Comparison of ENCODE assay signal across 29 cellular contexts in the genomic region with DNA sequence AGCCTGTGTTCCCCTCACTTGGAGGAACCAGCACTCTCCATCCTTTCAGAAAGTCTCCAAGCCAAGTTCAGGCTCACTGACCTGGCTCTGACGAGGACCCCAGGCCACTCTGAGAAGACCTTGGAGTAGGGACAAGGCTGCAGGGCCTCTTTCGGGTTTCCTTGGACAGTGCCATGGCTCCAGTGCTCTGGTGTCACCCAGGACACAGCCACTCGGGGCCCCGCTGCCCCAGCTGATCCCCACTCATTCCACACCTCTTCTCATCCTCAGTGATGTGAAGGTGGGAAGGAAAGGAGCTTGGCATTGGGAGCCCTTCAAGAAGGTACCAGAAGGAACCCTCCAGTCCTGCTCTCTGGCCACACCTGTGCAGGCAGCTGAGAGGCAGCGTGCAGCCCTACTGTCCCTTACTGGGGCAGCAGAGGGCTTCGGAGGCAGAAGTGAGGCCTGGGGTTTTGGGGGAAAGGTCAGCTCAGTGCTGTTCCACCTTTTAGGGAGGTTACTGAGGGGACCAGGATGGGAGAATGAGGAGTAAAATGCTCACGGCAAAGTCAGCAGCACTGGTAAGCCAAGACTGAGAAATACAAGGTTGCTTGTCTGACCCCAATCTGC.
"Had no signal": no experiment of that assay in that cellular context is flagged by ENCODE, and none has a peak within 500 bp of the region (broad histone marks: within the 10 kb centered on the region; RNA-seq: fewer than 3 reads in every experiment).

No MANE protein-coding gene starts in this region.

- H3K27ac ChIP-seq: adrenal gland, breast epithelium, SJCRH30, VCaP had no signal

- H3K27me3 ChIP-seq: adrenal gland, breast epithelium had no signal

- H3K4me3 ChIP-seq: adrenal gland, breast epithelium, SJCRH30 had no signal

- H3K9me3 ChIP-seq: adrenal gland, breast epithelium, SJCRH30, SK-N-SH had no signal

- ATAC-seq: activated T-helper 17 cell treated with anti-CD3 and anti-CD28 coated beads, Interleukin-2, amount 50 U/mL, for 72 hours; Panc1 had no signal

- H3K9ac ChIP-seq: SK-N-SH had no signal

- H3K36me3 ChIP-seq: adrenal gland, breast epithelium, SJCRH30 had no signal

- H3K4me1 ChIP-seq: SJCRH30 had no signal

- H3K4me2 ChIP-seq: SK-N-SH had no signal

- DNase-seq: activated CD4-positive, alpha-beta memory T cell treated with anti-CD3 and anti-CD28 coated beads for 36 hours; activated CD4-positive, alpha-beta T cell treated with anti-CD3 and anti-CD28 coated beads, Interleukin-2, amount 10 ng/mL, durations not matched to agents 7 days and 5 days; activated CD4-positive, CD25-positive, alpha-beta regulatory T cell; activated CD8-positive, alpha-beta memory T cell treated with anti-CD3 and anti-CD28 coated beads for 24 hours; activated naive CD4-positive, alpha-beta T cell treated with anti-CD3 and anti-CD28 coated beads, Interleukin-2, amount 50 U/mL, for 16 hours; activated naive CD8-positive, alpha-beta T cell treated with anti-CD3 and anti-CD28 coated beads, Interleukin-2, amount 10 ng/mL, durations not matched to agents 7 days and 5 days; activated T-cell treated with anti-CD3 and anti-CD28 coated beads, Interleukin-2, amount 50 U/mL, for 48 hours; anterior cingulate cortex; Karpas-422; MM.1S; NCI-H1105; NCI-H1436; NCI-H1694 treated with DMSO at 0.1 percent for 48 hours; NCI-H2029 treated with DMSO at 0.1 percent for 48 hours; NCI-H345; NCI-H510A; NCI-H69; NK-92 treated with Interleukin-12 subunit alpha and Interleukin-12 subunit beta, amount 100 ng/mL, for 24 hours; OCI-M1; Right ventricle myocardium superior; RPMI8226; SJCRH30; SK-N-SH; T-helper 1 cell had no signal
